In genomic region chr10:130744631-130745030, GRCh38 we compare ENCODE assay signal across 22 cellular contexts.
A peak's percentile ranks its signal among the peaks of the same experiment; 100 is the strongest.
DNase-seq lines count a peak whose midpoint lies in the region; ATAC-seq and TF ChIP-seq lines count a peak whose summit lies in the region.
"Had no signal": no experiment of that assay in that cellular context is flagged by ENCODE, and none has a peak within 500 bp of the region (broad histone marks: within the 10 kb centered on the region; RNA-seq: fewer than 3 reads in every experiment).

No MANE protein-coding gene starts in this region.

- 68 to 85% methylated on average over 6 to 8 of the region's 8 CpGs for WGBS in endodermal cell (ENCODE audit: insufficient coverage in 1 of 2, insufficient read length in 1 of 2), 2 experiments

- no peak overlapping the region for H3K4me3 ChIP-seq in Peyer's patch
- H3K4me3 ChIP-seq in endodermal cell (ENCODE audit: low read length) = no peak overlapping the region
- no peak overlapping the region for H3K4me3 ChIP-seq in upper lobe of right lung
- H3K4me3 ChIP-seq: A549; BLaER1 treated with 17β-estradiol and CSF1 and Interleukin-3, amounts not matched to agents 10 nM and 100 nM; PC-9 had no signal

- no peak overlapping the region for H3K27ac ChIP-seq in Peyer's patch
- no peak overlapping the region for H3K27ac ChIP-seq in endodermal cell (ENCODE audit: low read depth, low read length)
- no peak overlapping the region for H3K27ac ChIP-seq in upper lobe of right lung
- H3K27ac ChIP-seq: A549; BLaER1 treated with 17β-estradiol and CSF1 and Interleukin-3, amounts not matched to agents 10 nM and 100 nM; PC-9; RWPE1 had no signal

- intact Hi-C loops in posterior vena cava (cut with DNase I) = no loop called here
- intact Hi-C loops in upper lobe of right lung (cut with DNase I) = no loop called here

- DNase-seq in Peyer's patch (peak in 2 of 3 donors; percentile 7 to 22), endodermal cell (peak; percentile 79), posterior vena cava (ENCODE audit: low spot score) (peak; percentile 15), upper lobe of right lung (peak; percentile 7), occipital lobe (lab: John Stamatoyannopoulos, UW) (no peak)
- DNase-seq: AML-193, DMS53, NCI-H1048, NCI-H1417, NCI-H1694, NCI-H2029 treated with DMSO at 0.1 percent for 48 hours, NCI-H2227 treated with DMSO at 0.1 percent for 48 hours, NCI-H526 treated with DMSO at 0.1 percent for 48 hours, PC-9, SHP77 had no signal

- TF ChIP-seq CTCF in Peyer's patch (IDR thresholded peaks at IDR 0.05) (no peak), endodermal cell (conservative IDR thresholded peaks at IDR 0.05) (peak; percentile 36), upper lobe of right lung (IDR thresholded peaks at IDR 0.05) (no peak)

- H3K4me1 Mint-ChIP-seq in endodermal cell = peaks cover 35% of the 10 kb centered on the region

- no peak overlapping the region for H3K4me3 Mint-ChIP-seq in endodermal cell
- H3K4me3 Mint-ChIP-seq: CD4-positive, alpha-beta T cell had no signal

- no peak overlapping the region for H3K27ac Mint-ChIP-seq in endodermal cell
- H3K27ac Mint-ChIP-seq: CD4-positive, alpha-beta T cell had no signal

- H3K9me3 ChIP-seq in Peyer's patch (no peaks in the 10 kb centered on the region), endodermal cell (ENCODE audit: control insufficient read depth, low read length) (no peaks in the 10 kb centered on the region), upper lobe of right lung (no peaks in the 10 kb centered on the region)
- H3K9me3 ChIP-seq: A549; BLaER1 treated with 17β-estradiol and CSF1 and Interleukin-3, amounts not matched to agents 10 nM and 100 nM had no signal

- H3K4me1 ChIP-seq in Peyer's patch (no peaks in the 10 kb centered on the region), endodermal cell (ENCODE audit: control insufficient read depth, insufficient read depth, low read length) (no peaks in the 10 kb centered on the region), upper lobe of right lung (no peaks in the 10 kb centered on the region)
- H3K4me1 ChIP-seq: A549 had no signal

- H3K9me3 Mint-ChIP-seq in endodermal cell = no peaks in the 10 kb centered on the region
- H3K9me3 Mint-ChIP-seq: CD4-positive, alpha-beta T cell had no signal

- no peak overlapping the region for H3K9ac ChIP-seq in endodermal cell (ENCODE audit: extremely low read depth, low read length, poor library complexity, severe bottlenecking)
- H3K9ac ChIP-seq: BLaER1 treated with 17β-estradiol and CSF1 and Interleukin-3, amounts not matched to agents 10 nM and 100 nM had no signal

- no peaks in the 10 kb centered on the region for H3K36me3 Mint-ChIP-seq in endodermal cell (ENCODE audit: low read depth)

- H3K27me3 ChIP-seq in Peyer's patch (no peaks in the 10 kb centered on the region), endodermal cell (ENCODE audit: control insufficient read depth, insufficient read depth, low read length, poor library complexity, severe bottlenecking) (no peaks in the 10 kb centered on the region), upper lobe of right lung (peaks cover 15% of the 10 kb centered on the region)
- H3K27me3 ChIP-seq: BLaER1 treated with 17β-estradiol and CSF1 and Interleukin-3, amounts not matched to agents 10 nM and 100 nM had no signal

- peaks cover 2% of the 10 kb centered on the region for H3K27me3 Mint-ChIP-seq in endodermal cell (ENCODE audit: insufficient read depth)
- H3K27me3 Mint-ChIP-seq: CD4-positive, alpha-beta T cell had no signal

- TF ChIP-seq POLR2A in Peyer's patch (IDR thresholded peaks at IDR 0.05) = no peak

- H3K36me3 ChIP-seq in Peyer's patch = no peaks in the 10 kb centered on the region
- no peaks in the 10 kb centered on the region for H3K36me3 ChIP-seq in endodermal cell (ENCODE audit: control insufficient read depth, insufficient read depth, low read length)
- no peaks in the 10 kb centered on the region for H3K36me3 ChIP-seq in upper lobe of right lung
- H3K36me3 ChIP-seq: BLaER1 treated with 17β-estradiol and CSF1 and Interleukin-3, amounts not matched to agents 10 nM and 100 nM had no signal

- ATAC-seq in upper lobe of right lung (no peak), GM18861 (IDR thresholded peaks at IDR 0.05; ENCODE audit: unreplicated experiment) (no peak), HG03175 (IDR thresholded peaks at IDR 0.05; ENCODE audit: unreplicated experiment) (no peak)
- ATAC-seq: A549, HCT116 had no signal
